In genomic region chr11:33722579-33723234, GRCh38 we compare ENCODE assay signal across 9 cellular contexts. TPM values are rescaled to one million over a fixed set of nuclear protein-coding genes. Genes with fewer than 3 reads are reported as not detected.
DNase-seq lines count a peak whose midpoint lies in the region; ATAC-seq, FAIRE-seq and TF ChIP-seq lines count a peak whose summit lies in the region.
"Had no signal": no experiment of that assay in that cellular context is flagged by ENCODE, and none has a peak within 500 bp of the region (broad histone marks: within the 10 kb centered on the region; RNA-seq: fewer than 3 reads in every experiment).

No MANE protein-coding gene starts in this region.

- ATAC-seq in GM18858 (IDR thresholded peaks at IDR 0.05; ENCODE audit: unreplicated experiment): peak; percentile 87
- peak; percentile 82 for ATAC-seq in HG02642 (IDR thresholded peaks at IDR 0.05; ENCODE audit: poor library complexity, unreplicated experiment)
- ATAC-seq in stimulated activated effector memory CD8-positive, alpha-beta T cell treated with anti-CD3 and anti-CD28 coated beads, Interleukin-12 subunit alpha, Interleukin-12 subunit beta, amount 100 ng/mL, for 72 hours: peak; percentile 98

- H3K4me1 Mint-ChIP-seq in T-helper 2 cell treated with Interferon-gamma antibody and Interleukin-4, amounts not matched to agents 5 μg/mL and 100 μg/mL, for 36 hours (ENCODE audit: low read depth): peaks cover 44% of the 10 kb centered on the region
- peaks cover 56% of the 10 kb centered on the region for H3K4me1 Mint-ChIP-seq in glutamatergic neuron (ENCODE audit: low read depth, unreplicated experiment)
- peaks cover 50% of the 10 kb centered on the region for H3K4me1 Mint-ChIP-seq in stimulated activated effector memory CD8-positive, alpha-beta T cell treated with anti-CD3 and anti-CD28 coated beads, Interleukin-12 subunit alpha, Interleukin-12 subunit beta, amount 100 ng/mL, for 72 hours
- H3K4me1 Mint-ChIP-seq in progenitor cell of endocrine pancreas (ENCODE audit: low read depth): peaks cover 25% of the 10 kb centered on the region

- peak; percentile 86 for DNase-seq in T-helper 2 cell treated with Interferon-gamma antibody and Interleukin-4, amounts not matched to agents 5 μg/mL and 100 μg/mL, for 36 hours (ENCODE audit: low spot score)
- DNase-seq in glutamatergic neuron: no peak
- peak; percentile 51 to 82 for DNase-seq in stimulated activated effector memory CD8-positive, alpha-beta T cell treated with anti-CD3 and anti-CD28 coated beads, Interleukin-12 subunit alpha, Interleukin-12 subunit beta, amount 100 ng/mL, for 72 hours (ENCODE audit: low spot score in 2 of 2)
- no peak for DNase-seq in retina
- no peak for DNase-seq in HTR-8/SVneo (ENCODE audit: insufficient read length, low spot score)
- DNase-seq in progenitor cell of endocrine pancreas (ENCODE audit: low spot score, unreplicated experiment): no peak

- peaks cover 8% of the 10 kb centered on the region for H3K27me3 Mint-ChIP-seq in T-helper 2 cell treated with Interferon-gamma antibody and Interleukin-4, amounts not matched to agents 5 μg/mL and 100 μg/mL, for 36 hours (ENCODE audit: low read depth)
- peaks cover 10% of the 10 kb centered on the region for H3K27me3 Mint-ChIP-seq in glutamatergic neuron (ENCODE audit: unreplicated experiment)
- H3K27me3 Mint-ChIP-seq in progenitor cell of endocrine pancreas: no peaks in the 10 kb centered on the region

- no peaks in the 10 kb centered on the region for H3K9me3 Mint-ChIP-seq in T-helper 2 cell treated with Interferon-gamma antibody and Interleukin-4, amounts not matched to agents 5 μg/mL and 100 μg/mL, for 36 hours
- H3K9me3 Mint-ChIP-seq in glutamatergic neuron (ENCODE audit: unreplicated experiment): peaks cover 10% of the 10 kb centered on the region
- H3K9me3 Mint-ChIP-seq in stimulated activated effector memory CD8-positive, alpha-beta T cell treated with anti-CD3 and anti-CD28 coated beads, Interleukin-12 subunit alpha, Interleukin-12 subunit beta, amount 100 ng/mL, for 72 hours: no peaks in the 10 kb centered on the region
- peaks cover 9% of the 10 kb centered on the region for H3K9me3 Mint-ChIP-seq in progenitor cell of endocrine pancreas (ENCODE audit: low read depth)

- peak overlapping the region; percentile 14 for H3K4me3 Mint-ChIP-seq in T-helper 2 cell treated with Interferon-gamma antibody and Interleukin-4, amounts not matched to agents 5 μg/mL and 100 μg/mL, for 36 hours
- H3K4me3 Mint-ChIP-seq in glutamatergic neuron (ENCODE audit: unreplicated experiment): peak overlapping the region; percentile 65
- peak overlapping the region; percentile 45 for H3K4me3 Mint-ChIP-seq in stimulated activated effector memory CD8-positive, alpha-beta T cell treated with anti-CD3 and anti-CD28 coated beads, Interleukin-12 subunit alpha, Interleukin-12 subunit beta, amount 100 ng/mL, for 72 hours
- no peak overlapping the region for H3K4me3 Mint-ChIP-seq in progenitor cell of endocrine pancreas (ENCODE audit: low read depth)

- H3K36me3 Mint-ChIP-seq in T-helper 2 cell treated with Interferon-gamma antibody and Interleukin-4, amounts not matched to agents 5 μg/mL and 100 μg/mL, for 36 hours (ENCODE audit: low read depth): peaks cover 27% of the 10 kb centered on the region
- H3K36me3 Mint-ChIP-seq in glutamatergic neuron (ENCODE audit: unreplicated experiment): peaks cover 10% of the 10 kb centered on the region
- peaks cover 34% of the 10 kb centered on the region for H3K36me3 Mint-ChIP-seq in stimulated activated effector memory CD8-positive, alpha-beta T cell treated with anti-CD3 and anti-CD28 coated beads, Interleukin-12 subunit alpha, Interleukin-12 subunit beta, amount 100 ng/mL, for 72 hours
- H3K36me3 Mint-ChIP-seq in progenitor cell of endocrine pancreas (ENCODE audit: insufficient read depth): peaks cover 30% of the 10 kb centered on the region

- H3K27ac Mint-ChIP-seq in T-helper 2 cell treated with Interferon-gamma antibody and Interleukin-4, amounts not matched to agents 5 μg/mL and 100 μg/mL, for 36 hours: peak overlapping the region; percentile 68
- H3K27ac Mint-ChIP-seq in glutamatergic neuron (ENCODE audit: unreplicated experiment) (peak overlapping the region; percentile 96), progenitor cell of endocrine pancreas (no peak overlapping the region)
- peak overlapping the region; percentile 79 for H3K27ac Mint-ChIP-seq in stimulated activated effector memory CD8-positive, alpha-beta T cell treated with anti-CD3 and anti-CD28 coated beads, Interleukin-12 subunit alpha, Interleukin-12 subunit beta, amount 100 ng/mL, for 72 hours

- FAIRE-seq in HTR-8/SVneo (lab: Jason Lieb, UNC): no peak
- FAIRE-seq: islet of Langerhans had no signal

- TF ChIP-seq CTCF in glutamatergic neuron (IDR thresholded peaks at IDR 0.05; ENCODE audit: partially characterized antibody, unreplicated experiment) (no peak), progenitor cell of endocrine pancreas (IDR thresholded peaks at IDR 0.05; ENCODE audit: unreplicated experiment) (no peak)

RNA-seq across cellular contexts. Expression of gene CD59, which starts 13.5 kb away (rescaled TPM):
- total RNA-seq in glutamatergic neuron (ENCODE audit: unreplicated experiment): 105 TPM
- 214 and 218 TPM in 2 replicates for total RNA-seq in progenitor cell of endocrine pancreas

RNA-seq across cellular contexts. Expression of gene C11orf91, which starts 22.1 kb away (rescaled TPM):
- total RNA-seq in glutamatergic neuron (ENCODE audit: unreplicated experiment) (not detected), progenitor cell of endocrine pancreas (0.69 and 1.1 TPM in 2 replicates)

RNA-seq across cellular contexts. Expression of gene FBXO3, which starts 51.6 kb away (rescaled TPM):
- 30.5 TPM for total RNA-seq in glutamatergic neuron (ENCODE audit: unreplicated experiment)
- 31.9 and 37.2 TPM in 2 replicates for total RNA-seq in progenitor cell of endocrine pancreas

Comparison
In these comparisons a context has a peak if more than half of its experiments do, and no peak if none do; other contexts are left out.
1. DNase-seq: peak in T-helper 2 cell treated with Interferon-gamma antibody and Interleukin-4, amounts not matched to agents 5 μg/mL and 100 μg/mL, for 36 hours (single experiment) and stimulated activated effector memory CD8-positive, alpha-beta T cell treated with anti-CD3 and anti-CD28 coated beads, Interleukin-12 subunit alpha, Interleukin-12 subunit beta, amount 100 ng/mL, for 72 hours (2 of 2); none in glutamatergic neuron (single experiment), retina (single experiment), HTR-8/SVneo (single experiment) and progenitor cell of endocrine pancreas (single experiment).
2. Peak in every context shown above with its lines, with median percentiles within 50 percentile points of each other: ATAC-seq.